7 cellular contexts compared by ENCODE assay signal in the genomic region with DNA sequence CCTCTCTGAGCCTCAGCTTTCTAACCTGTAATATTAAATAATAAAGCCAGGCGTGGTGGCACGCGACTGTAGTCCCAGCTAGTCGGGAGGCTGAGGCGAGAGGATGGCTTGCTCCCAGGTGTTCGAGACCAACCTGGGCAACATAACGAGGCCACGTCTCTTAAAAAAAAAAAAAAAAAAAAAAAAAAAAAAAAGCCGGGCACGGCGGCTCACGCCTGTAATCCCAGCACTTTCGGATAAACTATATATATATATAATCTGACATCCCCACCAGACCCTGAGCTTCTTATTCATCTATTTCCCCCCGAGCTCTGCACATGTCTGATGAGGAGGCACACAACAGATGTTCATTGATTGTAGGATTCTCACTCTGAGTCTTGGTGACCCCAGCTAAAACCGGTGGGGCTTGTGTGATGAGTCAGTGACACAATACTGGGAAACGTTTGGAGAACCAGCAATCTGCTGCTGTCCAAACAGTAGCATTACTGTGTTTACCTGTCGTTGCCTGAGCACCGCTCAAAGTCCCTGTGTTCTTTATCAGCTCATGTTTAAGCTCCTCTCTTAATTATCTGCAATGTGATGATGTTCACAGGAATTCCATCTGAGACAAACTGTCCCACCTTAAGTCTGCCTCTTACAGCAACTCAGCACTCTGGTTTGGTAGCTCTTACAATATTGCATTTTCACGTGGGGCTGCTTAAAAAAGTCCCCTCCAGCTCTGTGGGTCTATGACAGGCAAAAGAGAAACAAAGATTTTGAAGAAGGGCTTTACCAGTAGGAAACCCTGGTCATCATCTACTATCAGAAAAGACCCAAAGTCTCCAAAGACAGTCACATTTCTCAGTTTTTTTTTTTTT. TPM values are rescaled to one million over a fixed set of nuclear protein-coding genes. Genes with fewer than 3 reads are reported as not detected.
DNase-seq lines count a peak whose midpoint lies in the region; ATAC-seq and TF ChIP-seq lines count a peak whose summit lies in the region.

No MANE protein-coding gene starts in this region.

- peak; percentile 82 for DNase-seq in GM12865 (ENCODE audit: low read depth)
- DNase-seq in NCI-H1092 treated with DMSO at 0.1 percent for 48 hours (lab: John Stamatoyannopoulos, UW): peak; percentile 65
- DNase-seq in activated naive CD8-positive, alpha-beta T cell treated with anti-CD3 and anti-CD28 coated beads, Interleukin-2, amount 10 ng/mL, durations not matched to agents 7 days and 5 days: no peak
- no peak for DNase-seq in spleen
- no peak for DNase-seq in activated CD4-positive, CD25-positive, alpha-beta regulatory T cell treated with anti-CD3 and anti-CD28 coated beads, Interleukin-2, amount 50 U/mL, for 72 hours

- H3K27ac ChIP-seq in spleen: peak overlapping the region; percentile 96 to 100 (median 99)

- H3K9me3 Mint-ChIP-seq in activated naive CD8-positive, alpha-beta T cell treated with anti-CD3 and anti-CD28 coated beads, Interleukin-2, amount 10 ng/mL, durations not matched to agents 7 days and 5 days: no peaks in the 10 kb centered on the region

- H3K4me3 ChIP-seq in GM12865 (ENCODE audit: low read depth, low read length): peak overlapping the region; percentile 94
- H3K4me3 ChIP-seq in iPS-18c (ENCODE audit: insufficient read depth, low read depth, low read length): peak overlapping the region; percentile 97
- H3K4me3 ChIP-seq in spleen: peak overlapping the region; percentile 80 to 98 (median 94)

- POLR2A ChIA-PET in activated naive CD8-positive, alpha-beta T cell treated with anti-CD3 and anti-CD28 coated beads, Interleukin-2, amount 10 ng/mL, durations not matched to agents 7 days and 5 days (lab: Charles Lee): interaction anchor here (0.6 to 3.2 kb wide), 5 partner anchors 11 to 308 kb away, joined by 3 to 32 read pairs (median 4); a partner anchor contains a TSS

- H3K4me1 Mint-ChIP-seq in activated naive CD8-positive, alpha-beta T cell treated with anti-CD3 and anti-CD28 coated beads, Interleukin-2, amount 10 ng/mL, durations not matched to agents 7 days and 5 days: peaks cover 23% of the 10 kb centered on the region

- TF ChIP-seq CTCF in GM12865 (IDR thresholded peaks at IDR 0.05; ENCODE audit: insufficient read depth, low read depth, low read length, missing control alignments) (no peak), spleen (IDR thresholded peaks at IDR 0.05 in 8 of 11, conservative IDR thresholded peaks at IDR 0.05 in 3 of 11) (no peak)

- H3K27ac Mint-ChIP-seq in activated naive CD8-positive, alpha-beta T cell treated with anti-CD3 and anti-CD28 coated beads, Interleukin-2, amount 10 ng/mL, durations not matched to agents 7 days and 5 days: peak overlapping the region; percentile 100

- intact Hi-C loops in spleen (cut with DNase I; ENCODE audit: low total_unique reads): no loop called here

- peak overlapping the region; percentile 91 for H3K4me3 Mint-ChIP-seq in activated naive CD8-positive, alpha-beta T cell treated with anti-CD3 and anti-CD28 coated beads, Interleukin-2, amount 10 ng/mL, durations not matched to agents 7 days and 5 days

- H3K4me1 ChIP-seq in spleen: peaks cover 17 to 57% (median 43%) of the 10 kb centered on the region in 6 donors

- no peaks in the 10 kb centered on the region for H3K27me3 ChIP-seq in spleen (replicated peaks in 1 of 7)

- TF ChIP-seq POLR2A in spleen (IDR thresholded peaks at IDR 0.05): no peak

- H3K9me3 ChIP-seq in iPS-18c (ENCODE audit: control insufficient read depth, insufficient read depth, low read length) (no peaks in the 10 kb centered on the region), spleen (no peaks in the 10 kb centered on the region)

- no peaks in the 10 kb centered on the region for H3K27me3 Mint-ChIP-seq in activated naive CD8-positive, alpha-beta T cell treated with anti-CD3 and anti-CD28 coated beads, Interleukin-2, amount 10 ng/mL, durations not matched to agents 7 days and 5 days

- peaks cover 0 to 12% (median 0%) of the 10 kb centered on the region in 6 donors for H3K36me3 ChIP-seq in spleen

- WGBS in spleen, 5 donors: 41 to 60% (median 52%) methylated on average over 16 to 19 of the region's 19 CpGs

- ATAC-seq in activated naive CD8-positive, alpha-beta T cell treated with anti-CD3 and anti-CD28 coated beads, Interleukin-2, amount 10 ng/mL, durations not matched to agents 7 days and 5 days (ENCODE audit: low read depth): no peak
- no peak for ATAC-seq in HG03039 (IDR thresholded peaks at IDR 0.05; ENCODE audit: unreplicated experiment)

- H3K36me3 Mint-ChIP-seq in activated naive CD8-positive, alpha-beta T cell treated with anti-CD3 and anti-CD28 coated beads, Interleukin-2, amount 10 ng/mL, durations not matched to agents 7 days and 5 days: no peaks in the 10 kb centered on the region

RNA-seq across cellular contexts. Expression of a gene that starts 1.0 kb away (rescaled TPM):
- 1 to 10 TPM; 8.9 to 9.1 TPM for total RNA-seq in activated naive CD8-positive, alpha-beta T cell treated with anti-CD3 and anti-CD28 coated beads, Interleukin-2, amount 10 ng/mL, durations not matched to agents 7 days and 5 days
- total RNA-seq in spleen: 10 to 100 TPM; 11.2 to 33.2 (median 17.2) TPM
- polyA plus RNA-seq in spleen: 1 to 10 TPM; 2.9 to 8.0 (median 4.1) TPM

RNA-seq across cellular contexts. Expression of a gene that starts 19.8 kb away (rescaled TPM):
- total RNA-seq in activated naive CD8-positive, alpha-beta T cell treated with anti-CD3 and anti-CD28 coated beads, Interleukin-2, amount 10 ng/mL, durations not matched to agents 7 days and 5 days: 10 to 100 TPM; 75.8 TPM
- 100 to 1,000 TPM in 6 of 7 donors, 10 to 100 TPM in 1; 96.5 to 246 (median 113) TPM for total RNA-seq in spleen
- 10 to 100 TPM; 35.5 to 62.0 (median 37.6) TPM for polyA plus RNA-seq in spleen

Comparison
In these comparisons a context has a peak if more than half of its experiments do, and no peak if none do; other contexts are left out.
1. DNase-seq: peak in GM12865 (single experiment) and NCI-H1092 treated with DMSO at 0.1 percent for 48 hours (single experiment); none in activated naive CD8-positive, alpha-beta T cell treated with anti-CD3 and anti-CD28 coated beads, Interleukin-2, amount 10 ng/mL, durations not matched to agents 7 days and 5 days (single experiment), spleen (single experiment) and activated CD4-positive, CD25-positive, alpha-beta regulatory T cell treated with anti-CD3 and anti-CD28 coated beads, Interleukin-2, amount 50 U/mL, for 72 hours (single experiment).
2. Peak in every context shown above with its lines, with median percentiles within 50 percentile points of each other: H3K4me3 ChIP-seq.